ENCODE assay signal across 1 cellular context in the genomic region with DNA sequence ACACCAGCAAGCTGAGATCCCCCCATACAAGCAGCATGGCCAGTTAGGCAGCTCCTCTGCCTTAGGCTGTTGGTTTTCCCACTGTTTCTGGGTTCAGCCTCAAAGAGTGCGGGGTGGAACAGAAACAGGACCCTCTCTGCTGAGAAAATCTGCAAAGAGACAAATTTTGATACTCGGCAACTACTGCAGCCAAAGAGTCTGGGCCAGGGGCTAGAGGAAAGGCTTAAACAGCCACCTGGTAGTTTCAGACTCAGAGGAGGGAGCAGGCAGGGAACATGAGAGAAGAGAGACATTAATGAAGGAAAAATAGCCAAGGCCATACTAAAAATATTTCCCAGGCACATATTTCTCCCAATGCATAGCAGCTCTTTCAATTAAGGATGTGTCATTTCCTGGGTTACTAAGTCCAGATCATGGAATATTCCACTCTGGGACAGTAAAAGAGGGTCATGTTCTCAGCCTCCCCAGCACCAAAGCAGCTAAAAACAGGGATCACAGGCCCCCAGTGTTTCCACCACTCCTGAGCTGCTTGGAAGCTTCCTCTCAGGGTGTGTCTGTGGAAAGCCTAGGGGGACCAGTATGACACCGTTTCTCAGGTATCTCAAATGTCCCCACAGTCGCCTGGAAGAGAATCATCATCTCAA.
TF ChIP-seq lines count a peak whose summit lies in the region.

No MANE protein-coding gene starts in this region.

TF ChIP-seq in IMR-90, 13 proteins besides CTCF, POLR2A, EP300 and RAD21 (continued from another document):
- TF ChIP-seq, protein P1, sequence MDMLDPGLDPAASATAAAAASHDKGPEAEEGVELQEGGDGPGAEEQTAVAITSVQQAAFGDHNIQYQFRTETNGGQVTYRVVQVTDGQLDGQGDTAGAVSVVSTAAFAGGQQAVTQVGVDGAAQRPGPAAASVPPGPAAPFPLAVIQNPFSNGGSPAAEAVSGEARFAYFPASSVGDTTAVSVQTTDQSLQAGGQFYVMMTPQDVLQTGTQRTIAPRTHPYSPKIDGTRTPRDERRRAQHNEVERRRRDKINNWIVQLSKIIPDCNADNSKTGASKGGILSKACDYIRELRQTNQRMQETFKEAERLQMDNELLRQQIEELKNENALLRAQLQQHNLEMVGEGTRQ (IDR thresholded peaks at IDR 0.05; ENCODE audit: low read depth, low read length) = no peak
- no peak for TF ChIP-seq NFE2L2 (IDR thresholded peaks at IDR 0.05; ENCODE audit: low read depth, low read length)
- no peak for TF ChIP-seq RCOR1 (IDR thresholded peaks at IDR 0.05; ENCODE audit: insufficient replicate concordance, low read length)
- TF ChIP-seq MXI1 (IDR thresholded peaks at IDR 0.05; ENCODE audit: borderline replicate concordance, low read depth, low read length) = no peak
- TF ChIP-seq SMC3 (IDR thresholded peaks at IDR 0.05; ENCODE audit: low read depth, low read length) = no peak
- no peak for TF ChIP-seq CHD1 (IDR thresholded peaks at IDR 0.05; ENCODE audit: low read depth, low read length)
- TF ChIP-seq MAZ (IDR thresholded peaks at IDR 0.05; ENCODE audit: borderline replicate concordance, low read depth, low read length) = no peak
- no peak for TF ChIP-seq ELK1 (IDR thresholded peaks at IDR 0.05; ENCODE audit: borderline replicate concordance, low read depth, low read length)
- no peak for TF ChIP-seq CEBPB (IDR thresholded peaks at IDR 0.05; ENCODE audit: low read depth, low read length)
- no peak for TF ChIP-seq RFX5 (IDR thresholded peaks at IDR 0.05; ENCODE audit: low read depth, low read length)
- TF ChIP-seq MAFK (IDR thresholded peaks at IDR 0.05; ENCODE audit: low read depth, low read length) = no peak
